In genomic region chr9:111375062-111375461, GRCh38 we compare ENCODE assay signal across 1 cellular context.
TF ChIP-seq lines count a peak whose summit lies in the region.

No MANE protein-coding gene starts in this region.

TF ChIP-seq in H1, 55 proteins besides CTCF, POLR2A, EP300 and RAD21:
- TF ChIP-seq RNF2 (IDR thresholded peaks at IDR 0.05; ENCODE audit: borderline replicate concordance, low read depth, low read length, missing control alignments, poor library complexity, severe bottlenecking) (no peak), POLR2AphosphoS5 (IDR thresholded peaks at IDR 0.05; ENCODE audit: low read depth, low read length) (no peak), NANOG (IDR thresholded peaks at IDR 0.05; ENCODE audit: insufficient read depth, low read depth, low read length, poor library complexity, severe bottlenecking) (no peak), CBX5 (IDR thresholded peaks at IDR 0.05; ENCODE audit: low read depth, low read length) (no peak), TAF1 (IDR thresholded peaks at IDR 0.05; ENCODE audit: low read depth, low read length) (no peak), ATF3 (IDR thresholded peaks at IDR 0.05; ENCODE audit: insufficient read depth, low read depth, low read length) (no peak), ZNF274 (IDR thresholded peaks at IDR 0.05; ENCODE audit: borderline replicate concordance, extremely low read depth, low read length) (no peak), RBBP5 (IDR thresholded peaks at IDR 0.05; ENCODE audit: borderline replicate concordance, low read depth, low read length) (no peak), EGR1 (IDR thresholded peaks at IDR 0.05; ENCODE audit: borderline replicate concordance, low read depth, low read length) (no peak), RFX5 (IDR thresholded peaks at IDR 0.05; ENCODE audit: borderline replicate concordance, low read depth, low read length) (no peak), SP1 (IDR thresholded peaks at IDR 0.05; ENCODE audit: low read depth, low read length) (no peak), HDAC6 (IDR thresholded peaks at IDR 0.05; ENCODE audit: low read depth, low read length) (no peak)
